ENCODE assay signal across 13 cellular contexts in the genomic region with DNA sequence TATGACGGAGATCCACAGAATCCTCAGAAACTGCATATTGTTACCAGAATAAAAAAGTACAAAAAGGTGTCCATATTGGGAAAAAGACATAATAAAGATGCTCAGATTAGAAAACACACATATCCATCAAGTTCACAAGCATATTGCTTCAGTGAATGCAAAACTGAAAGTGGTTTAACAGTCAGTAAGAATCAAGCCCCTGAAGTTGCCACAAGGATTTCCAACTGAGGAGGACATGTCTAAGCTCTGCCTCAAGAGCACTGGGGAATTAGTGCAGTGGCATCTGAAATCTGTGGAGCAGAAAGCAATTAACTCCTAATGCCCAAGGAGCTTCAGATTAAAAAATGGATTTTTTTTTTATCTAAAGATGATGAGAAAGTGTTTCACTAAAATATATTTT.
DNase-seq lines count a peak whose midpoint lies in the region; ATAC-seq and TF ChIP-seq lines count a peak whose summit lies in the region.
"Had no signal": no experiment of that assay in that cellular context is flagged by ENCODE, and none has a peak within 500 bp of the region (broad histone marks: within the 10 kb centered on the region; RNA-seq: fewer than 3 reads in every experiment).

No MANE protein-coding gene starts in this region.

- 91 to 97% (median 97%) methylated on average over 1 of the region's 1 CpG for WGBS in spleen, 5 donors
- 97 to 100% (median 99%) methylated on average over 1 of the region's 1 CpG for WGBS in heart left ventricle, 4 donors

- no peak overlapping the region for H3K4me3 ChIP-seq in BLaER1 treated with 17β-estradiol and CSF1 and Interleukin-3, amounts not matched to agents 10 nM and 100 nM
- H3K4me3 ChIP-seq in Jurkat, Clone E6-1 (ENCODE audit: low read length) = no peak overlapping the region
- H3K4me3 ChIP-seq in spleen (no peak overlapping the region), heart left ventricle (no peak overlapping the region)
- H3K4me3 ChIP-seq: SK-N-MC had no signal

- peak overlapping the region in 9 of 11 experiments; percentile 4 to 40 (median 26); a peak in 8 of 22 replicates for H3K4me2 ChIP-seq in BLaER1 treated with 17β-estradiol and CSF1 and Interleukin-3, amounts not matched to agents 10 nM and 100 nM

- intact Hi-C loops in spleen (cut with DNase I; ENCODE audit: low total_unique reads) = no loop called here
- intact Hi-C loops in heart left ventricle (cut with DNase I) = loop anchor here in 2 of 10 donors (10.0 kb wide), 2 partner anchors 107 to 157 kb away; no protein-coding TSS in a partner anchor

- H3K9ac ChIP-seq in BLaER1 treated with 17β-estradiol and CSF1 and Interleukin-3, amounts not matched to agents 10 nM and 100 nM = no peak overlapping the region

- peaks cover 0 to 4% (median 0%) of the 10 kb centered on the region in 11 experiments; a peak in 1 of 22 replicates for H3K9me3 ChIP-seq in BLaER1 treated with 17β-estradiol and CSF1 and Interleukin-3, amounts not matched to agents 10 nM and 100 nM (replicated peaks in 1 of 11)
- no peaks in the 10 kb centered on the region for H3K9me3 ChIP-seq in spleen
- no peaks in the 10 kb centered on the region for H3K9me3 ChIP-seq in heart left ventricle

- peak; percentile 29 for DNase-seq in Jurkat, Clone E6-1 (ENCODE audit: low read depth, low spot score)
- DNase-seq in effector CD4-positive, alpha-beta T cell = no peak
- DNase-seq in spleen (no peak), heart left ventricle (no peak)
- DNase-seq: activated CD8-positive, alpha-beta memory T cell treated with anti-CD3 and anti-CD28 coated beads, Interleukin-2, amount 50 U/mL, for 4 hours; IMR-90; NCI-H1694 treated with DMSO at 0.1 percent for 48 hours had no signal

- H3K4me1 ChIP-seq in BLaER1 treated with 17β-estradiol and CSF1 and Interleukin-3, amounts not matched to agents 10 nM and 100 nM = peaks cover 13 to 29% (median 21%) of the 10 kb centered on the region in 10 experiments; a peak in 19 of 20 replicates
- H3K4me1 ChIP-seq in spleen (peaks cover 0 to 52% (median 15%) of the 10 kb centered on the region in 6 donors), heart left ventricle (peaks cover 0 to 26% (median 4%) of the 10 kb centered on the region in 12 donors)

- no peak overlapping the region for H3K27ac ChIP-seq in BLaER1 treated with 17β-estradiol and CSF1 and Interleukin-3, amounts not matched to agents 10 nM and 100 nM
- no peak overlapping the region for H3K27ac ChIP-seq in spleen
- no peak overlapping the region for H3K27ac ChIP-seq in heart left ventricle
- H3K27ac ChIP-seq: SK-N-MC had no signal

- no peaks in the 10 kb centered on the region for H3K27me3 ChIP-seq in BLaER1 treated with 17β-estradiol and CSF1 and Interleukin-3, amounts not matched to agents 10 nM and 100 nM
- H3K27me3 ChIP-seq in spleen (replicated peaks in 1 of 7) = no peaks in the 10 kb centered on the region
- H3K27me3 ChIP-seq in heart left ventricle = no peaks in the 10 kb centered on the region

- TF ChIP-seq CTCF in spleen (IDR thresholded peaks at IDR 0.05 in 8 of 11, conservative IDR thresholded peaks at IDR 0.05 in 3 of 11) (no peak), heart left ventricle (IDR thresholded peaks at IDR 0.05) (no peak)

- H4K20me1 ChIP-seq in BLaER1 treated with 17β-estradiol and CSF1 and Interleukin-3, amounts not matched to agents 10 nM and 100 nM = no peaks in the 10 kb centered on the region

- H3K36me3 ChIP-seq in BLaER1 treated with 17β-estradiol and CSF1 and Interleukin-3, amounts not matched to agents 10 nM and 100 nM = peaks cover 0 to 13% (median 0%) of the 10 kb centered on the region in 11 experiments; a peak in 3 of 22 replicates
- H3K36me3 ChIP-seq in spleen = peaks cover 0 to 13% (median 0%) of the 10 kb centered on the region in 6 donors
- peaks cover 0 to 18% (median 4%) of the 10 kb centered on the region in 9 donors for H3K36me3 ChIP-seq in heart left ventricle

- TF ChIP-seq POLR2A in spleen (IDR thresholded peaks at IDR 0.05) = no peak
- TF ChIP-seq POLR2A in heart left ventricle (IDR thresholded peaks at IDR 0.05) = no peak

- ATAC-seq in GM18909 (IDR thresholded peaks at IDR 0.05; ENCODE audit: poor library complexity, unreplicated experiment) (peak; percentile 72), HG02884 (IDR thresholded peaks at IDR 0.05; ENCODE audit: unreplicated experiment) (peak; percentile 58), heart left ventricle (no peak), HG03045 (IDR thresholded peaks at IDR 0.05; ENCODE audit: unreplicated experiment) (no peak)
- ATAC-seq: activated naive CD4-positive, alpha-beta T cell treated with anti-CD3 and anti-CD28 coated beads, Interleukin-2, amount 50 U/mL, for 72 hours had no signal

Comparison
In these comparisons a context has a peak if more than half of its experiments do, and no peak if none do; other contexts are left out.
1. ATAC-seq: peak in GM18909 (single experiment) and HG02884 (single experiment); none in heart left ventricle (0 of 4) and HG03045 (single experiment).